Comparison of ENCODE assay signal across 8 cellular contexts in genomic region chr9:135907006-135907434, GRCh38. TPM values are rescaled to one million over a fixed set of nuclear protein-coding genes. Genes with fewer than 3 reads are reported as not detected.
DNase-seq lines count a peak whose midpoint lies in the region; ATAC-seq and TF ChIP-seq lines count a peak whose summit lies in the region.

No MANE protein-coding gene starts in this region.

- H2BK15ac ChIP-seq in mesendoderm (replicated peaks; ENCODE audit: low read depth), result no peak overlapping the region

- H3K36me3 ChIP-seq in CD8-positive, alpha-beta T cell (ENCODE audit: insufficient read depth, low read length), result no peaks in the 10 kb centered on the region
- H3K36me3 ChIP-seq in mesendoderm (ENCODE audit: control insufficient read depth, insufficient read depth, low read length), result peaks cover 2% of the 10 kb centered on the region

- peaks cover 27% of the 10 kb centered on the region for H3K79me1 ChIP-seq in mesendoderm (ENCODE audit: low read length)

- H3K56ac ChIP-seq in mesendoderm (ENCODE audit: low read length), result peak overlapping the region; percentile 93

- H3K27ac ChIP-seq in CD8-positive, alpha-beta T cell (ENCODE audit: low read depth, low read length), result no peak overlapping the region
- H3K27ac ChIP-seq in mesendoderm (ENCODE audit: low read depth, low read length), result peak overlapping the region; percentile 74

- H4K5ac ChIP-seq in mesendoderm (ENCODE audit: low read length), result no peak overlapping the region

- intact Hi-C loops in CD8-positive, alpha-beta T cell (cut with DNase I, micrococcal nuclease), result loop anchor here (1.0 to 5.0 kb wide), 7 partner anchors 20 to 1880 kb away; partner anchors contain the start of genes QSOX2 (in 2 of the 2), UBAC1 (in 2 of the 2), BRD3OS (in 1 of the 2) and TMEM250 (in 1 of the 2)

- no peaks in the 10 kb centered on the region for H3K9me3 ChIP-seq in CD8-positive, alpha-beta T cell (ENCODE audit: low read length)

- no peak for TF ChIP-seq CTCF in CD8-positive, alpha-beta T cell (IDR thresholded peaks at IDR 0.05)
- no peak for TF ChIP-seq CTCF in astrocyte of the spinal cord (IDR thresholded peaks at IDR 0.05; ENCODE audit: low read depth, low read length)

- peaks cover 52% of the 10 kb centered on the region for H3K4me1 Mint-ChIP-seq in CD8-positive, alpha-beta T cell (ENCODE audit: low read depth)

- CTCF ChIA-PET in CD8-positive, alpha-beta T cell (lab: Charles Lee), result no interaction called here

- peaks cover 44% of the 10 kb centered on the region for H3K79me2 ChIP-seq in mesendoderm (ENCODE audit: control insufficient read depth, insufficient read depth, low read length)

- H2BK120ac ChIP-seq in mesendoderm (ENCODE audit: low read depth, low read length), result peak overlapping the region; percentile 86

- no peak for DNase-seq in CD8-positive, alpha-beta T cell
- DNase-seq in astrocyte of the spinal cord (ENCODE audit: low read depth, low spot score) (peak; percentile 30), mesendoderm (peak; percentile 51), left lobe of liver (ENCODE audit: low spot score) (no peak)
- no peak for DNase-seq in stimulated activated CD4-positive, alpha-beta T cell treated with anti-CD3 and anti-CD28 coated beads, Interleukin-4, amount 100 ng/mL, for 24 hours
- DNase-seq in NK-92 treated with Interleukin-12 subunit alpha and Interleukin-12 subunit beta, amount 100 ng/mL, for 24 hours (lab: John Stamatoyannopoulos, UW), result no peak

- H4K8ac ChIP-seq in mesendoderm (ENCODE audit: low read depth, low read length), result no peak overlapping the region

- H3K36me3 Mint-ChIP-seq in CD8-positive, alpha-beta T cell, result peaks cover 29% of the 10 kb centered on the region

- POLR2A ChIA-PET in CD8-positive, alpha-beta T cell (lab: Charles Lee), result no interaction called here

- no CpG with 5 or more reads among the region's 70 CpGs for WGBS in mesendoderm (ENCODE audit: extremely low coverage, insufficient coverage, low lambda C conversion rate)

- H2AK5ac ChIP-seq in mesendoderm (ENCODE audit: low read length), result no peak overlapping the region

- H3K9me3 Mint-ChIP-seq in CD8-positive, alpha-beta T cell, result peaks cover 2% of the 10 kb centered on the region

- H3K4me1 ChIP-seq in CD8-positive, alpha-beta T cell (ENCODE audit: insufficient read depth, low read length), result peaks cover 27% of the 10 kb centered on the region
- no peaks in the 10 kb centered on the region for H3K4me1 ChIP-seq in mesendoderm (ENCODE audit: control insufficient read depth, low read depth, low read length)

- peak overlapping the region; percentile 98 for H3K18ac ChIP-seq in mesendoderm (ENCODE audit: low read length)

- no peak for ATAC-seq in CD8-positive, alpha-beta T cell
- ATAC-seq in GM18909 (IDR thresholded peaks at IDR 0.05; ENCODE audit: poor library complexity, unreplicated experiment) (peak; percentile 30), HG03175 (IDR thresholded peaks at IDR 0.05; ENCODE audit: unreplicated experiment) (peak; percentile 15), left lobe of liver (no peak)

- no peak overlapping the region for H3K4me3 ChIP-seq in CD8-positive, alpha-beta T cell (ENCODE audit: low read depth, low read length)
- H3K4me3 ChIP-seq in astrocyte of the spinal cord (ENCODE audit: low read depth, low read length) (peak overlapping the region; percentile 55), mesendoderm (ENCODE audit: low read length) (peak overlapping the region; percentile 72)

- no peaks in the 10 kb centered on the region for H3K27me3 Mint-ChIP-seq in CD8-positive, alpha-beta T cell (ENCODE audit: low read depth)

- in situ Hi-C loops in astrocyte of the spinal cord (cut with HindIII; ENCODE audit: low sequenced_read_pairs), result no loop called here

- H3K27me3 ChIP-seq in CD8-positive, alpha-beta T cell (ENCODE audit: insufficient read depth, low read length), result no peaks in the 10 kb centered on the region
- H3K27me3 ChIP-seq in mesendoderm (ENCODE audit: insufficient read depth, low read length, poor library complexity), result no peaks in the 10 kb centered on the region

- no peak overlapping the region for H3K23ac ChIP-seq in mesendoderm (ENCODE audit: low read length)

- H3K4ac ChIP-seq in mesendoderm (ENCODE audit: low read depth, low read length), result peak overlapping the region; percentile 99

- peak overlapping the region; percentile 56 for H3K4me3 Mint-ChIP-seq in CD8-positive, alpha-beta T cell

- H3K27ac Mint-ChIP-seq in CD8-positive, alpha-beta T cell, result no peak overlapping the region

- no peak overlapping the region for H3K4me2 ChIP-seq in mesendoderm (ENCODE audit: low read length)

- peak overlapping the region; percentile 84 for H3K9ac ChIP-seq in mesendoderm (ENCODE audit: low read length)

- H2BK5ac ChIP-seq in mesendoderm (ENCODE audit: low read length), result no peak overlapping the region

RNA-seq across cellular contexts. Expression of gene CAMSAP1, which starts 0.3 kb away (rescaled TPM):
- 10 to 100 TPM; 16.4 to 20.8 TPM for total RNA-seq in CD8-positive, alpha-beta T cell
- 24.8 TPM for polyA plus RNA-seq in mesendoderm (2013, experiment 1 of 2)
- polyA plus RNA-seq in mesendoderm (2013, experiment 2 of 2), result 24.2 TPM
- 10.7 TPM for total RNA-seq in left lobe of liver

RNA-seq across cellular contexts. Expression of gene UBAC1, which starts 54.2 kb away (rescaled TPM):
- total RNA-seq in CD8-positive, alpha-beta T cell, result 10 to 100 TPM; 18.5 to 22.0 TPM
- 43.4 TPM for polyA plus RNA-seq in mesendoderm (2013, experiment 1 of 2)
- 42.5 TPM for polyA plus RNA-seq in mesendoderm (2013, experiment 2 of 2)
- 18.7 TPM for total RNA-seq in left lobe of liver

Comparison
In these comparisons a context has a peak if more than half of its experiments do, and no peak if none do; other contexts are left out.
1. ATAC-seq: peak in GM18909 (single experiment) and HG03175 (single experiment); none in CD8-positive, alpha-beta T cell (single experiment) and left lobe of liver (single experiment).
2. DNase-seq: peak in astrocyte of the spinal cord (single experiment) and mesendoderm (single experiment); none in CD8-positive, alpha-beta T cell (0 of 7), left lobe of liver (single experiment), stimulated activated CD4-positive, alpha-beta T cell treated with anti-CD3 and anti-CD28 coated beads, Interleukin-4, amount 100 ng/mL, for 24 hours (single experiment) and NK-92 treated with Interleukin-12 subunit alpha and Interleukin-12 subunit beta, amount 100 ng/mL, for 24 hours (single experiment).